Comparison of ENCODE assay signal across 20 cellular contexts in the genomic region with DNA sequence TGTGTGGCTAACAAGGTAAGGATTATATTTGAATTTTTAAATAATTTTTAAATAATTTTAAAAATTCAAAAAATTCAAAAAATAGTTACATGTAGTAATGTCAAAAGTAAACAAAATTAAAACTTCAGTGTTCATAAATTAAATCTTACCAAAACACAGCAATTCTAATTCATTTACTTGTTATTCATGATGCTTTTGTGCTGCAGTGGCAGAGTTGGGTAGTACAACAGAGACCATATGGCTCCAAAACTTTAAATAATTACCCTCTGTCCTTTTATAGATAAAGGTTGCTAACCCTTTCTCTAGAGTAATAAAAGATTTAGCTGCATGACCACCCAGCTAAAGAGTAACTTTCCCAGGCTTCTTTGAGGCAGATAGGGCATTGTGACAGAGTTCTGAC.
"Had no signal": no experiment of that assay in that cellular context is flagged by ENCODE, and none has a peak within 500 bp of the region (broad histone marks: within the 10 kb centered on the region; RNA-seq: fewer than 3 reads in every experiment).

No MANE protein-coding gene starts in this region.

- H3K27ac Mint-ChIP-seq: memory B cell; natural killer cell treated with Interleukin-12 subunit alpha and Interleukin-12 subunit beta and Interleukin-15 and Interleukin-18, amount 100 ng/mL, for 72 hours had no signal

- ATAC-seq: gastroesophageal sphincter; left cardiac atrium; lower lobe of right lung; natural killer cell treated with Interleukin-12 subunit alpha and Interleukin-12 subunit beta and Interleukin-15 and Interleukin-18, amount 100 ng/mL, for 72 hours; sciatic nerve had no signal

- H3K9me3 ChIP-seq: esophagus squamous epithelium, gastroesophageal sphincter, left ventricle myocardium inferior, lower lobe of right lung, neutrophil, stomach had no signal

- H3K4me1 Mint-ChIP-seq: memory B cell had no signal

- H3K4me3 ChIP-seq: coronary artery, esophagus squamous epithelium, gastroesophageal sphincter, left ventricle myocardium inferior, lower lobe of right lung, spleen, stomach had no signal

- H3K36me3 Mint-ChIP-seq: memory B cell had no signal

- H3K27me3 ChIP-seq: esophagus squamous epithelium, gastroesophageal sphincter, neutrophil, spleen, stomach had no signal

- H3K4me1 ChIP-seq: esophagus squamous epithelium, gastroesophageal sphincter, left ventricle myocardium inferior, lower lobe of right lung, spleen, stomach had no signal

- H3K36me3 ChIP-seq: esophagus squamous epithelium, gastroesophageal sphincter, left ventricle myocardium inferior, lower lobe of right lung, neutrophil, spleen, stomach had no signal

- DNase-seq: effector CD4-positive, alpha-beta T cell; esophagus squamous epithelium; foreskin fibroblast; kidney; left cardiac atrium; left ventricle myocardium inferior; lower lobe of right lung; midbrain; spleen; stimulated activated naive CD4-positive, alpha-beta T cell; stomach; substantia nigra; trophoblast cell had no signal

- H3K4me3 Mint-ChIP-seq: memory B cell; natural killer cell treated with Interleukin-12 subunit alpha and Interleukin-12 subunit beta and Interleukin-15 and Interleukin-18, amount 100 ng/mL, for 72 hours had no signal

- H3K27ac ChIP-seq: coronary artery, epithelial cell of prostate, esophagus squamous epithelium, gastroesophageal sphincter, left ventricle myocardium inferior, lower lobe of right lung, neutrophil, spleen, stomach had no signal

- H3K27me3 Mint-ChIP-seq: memory B cell; natural killer cell treated with Interleukin-12 subunit alpha and Interleukin-12 subunit beta and Interleukin-15 and Interleukin-18, amount 100 ng/mL, for 72 hours had no signal
